11 cellular contexts compared by ENCODE assay signal in genomic region chr10:56633876-56634452, GRCh38.
A peak's percentile ranks its signal among the peaks of the same experiment; 100 is the strongest.
DNase-seq lines count a peak whose midpoint lies in the region; ATAC-seq and TF ChIP-seq lines count a peak whose summit lies in the region.
"Had no signal": no experiment of that assay in that cellular context is flagged by ENCODE, and none has a peak within 500 bp of the region (broad histone marks: within the 10 kb centered on the region; RNA-seq: fewer than 3 reads in every experiment).

No MANE protein-coding gene starts in this region.

- H3K4me1 Mint-ChIP-seq in chondrocyte (ENCODE audit: low read depth), result no peaks in the 10 kb centered on the region

- no peak for TF ChIP-seq POLR2A in spleen (IDR thresholded peaks at IDR 0.05)
- no peak for TF ChIP-seq POLR2A in erythroblast (IDR thresholded peaks at IDR 0.05; ENCODE audit: low read length)

- intact Hi-C loops in spleen (cut with DNase I; ENCODE audit: low total_unique reads), result no loop called here

- H3K9me3 Mint-ChIP-seq in chondrocyte (ENCODE audit: low read depth), result peaks cover 20% of the 10 kb centered on the region

- ATAC-seq in HG02798 (IDR thresholded peaks at IDR 0.05; ENCODE audit: poor library complexity, unreplicated experiment), result peak; percentile 99

- H3K27ac ChIP-seq in Karpas-422 (ENCODE audit: low read length) (peak overlapping the region; percentile 75), spleen (peak overlapping the region in 6 of 8 donors; percentile 0 to 65 (median 23))
- H3K27ac ChIP-seq: vagina, VCaP had no signal

- H4K20me1 ChIP-seq in Karpas-422 (ENCODE audit: insufficient read depth, low read depth, low read length), result no peaks in the 10 kb centered on the region

- no peak overlapping the region for H3K4me3 Mint-ChIP-seq in chondrocyte (ENCODE audit: unreplicated experiment)

- H3K9me2 ChIP-seq in Karpas-422 (replicated peaks; ENCODE audit: insufficient read depth, low read length), result no peaks in the 10 kb centered on the region

- H3K36me3 Mint-ChIP-seq in chondrocyte (ENCODE audit: low read depth), result no peaks in the 10 kb centered on the region

- H3K27me3 ChIP-seq in Karpas-422 (ENCODE audit: low read length) (no peaks in the 10 kb centered on the region), spleen (replicated peaks in 1 of 7) (no peaks in the 10 kb centered on the region)
- H3K27me3 ChIP-seq: vagina had no signal

- DNase-seq in NCI-H2171 treated with DMSO at 0.1 percent for 48 hours (lab: John Stamatoyannopoulos, UW) (peak; percentile 50), NCI-H2171 (lab: John Stamatoyannopoulos, UW) (no peak), Karpas-422 (peak; percentile 58), spleen (no peak), chondrocyte (ENCODE audit: low spot score) (no peak), GF-D8 (lab: John Stamatoyannopoulos, UW) (no peak), erythroblast (lab: John Stamatoyannopoulos, UW) (no peak)
- DNase-seq: NCI-H1694 treated with DMSO at 0.1 percent for 48 hours had no signal

- 56 to 73% (median 62%) methylated on average over 1 of the region's 1 CpG for WGBS in spleen, 5 donors

- H3K27me3 Mint-ChIP-seq in chondrocyte (ENCODE audit: low read depth), result no peaks in the 10 kb centered on the region

- no peak for TF ChIP-seq CTCF in spleen (IDR thresholded peaks at IDR 0.05 in 8 of 11, conservative IDR thresholded peaks at IDR 0.05 in 3 of 11)
- no peak for TF ChIP-seq CTCF in chondrocyte (IDR thresholded peaks at IDR 0.05)

- H3K9ac ChIP-seq in Karpas-422 (ENCODE audit: low read length), result no peak overlapping the region

- peak overlapping the region; percentile 44 for H3K4me2 ChIP-seq in Karpas-422 (ENCODE audit: low read depth, low read length, poor library complexity, severe bottlenecking)

- 0 out of 2 replicates have a peak overlapping the region, but pooled peaks have one; percentile 24 for H2AFZ ChIP-seq in Karpas-422 (ENCODE audit: low read length)

- no peaks in the 10 kb centered on the region for H3K36me3 ChIP-seq in Karpas-422 (ENCODE audit: insufficient read depth, low read length)
- H3K36me3 ChIP-seq in spleen, result no peaks in the 10 kb centered on the region
- H3K36me3 ChIP-seq: vagina had no signal

- H3K4me3 ChIP-seq in Karpas-422 (ENCODE audit: low read length), result peak overlapping the region; percentile 6; the same call in 1 of the 2 replicates
- H3K4me3 ChIP-seq in spleen, result no peak overlapping the region
- H3K4me3 ChIP-seq: vagina had no signal

- peaks cover 4% of the 10 kb centered on the region; the same call in 1 of the 2 replicates for H3K9me3 ChIP-seq in Karpas-422 (ENCODE audit: low read length)
- H3K9me3 ChIP-seq in spleen, result peaks cover 0 to 28% (median 14%) of the 10 kb centered on the region in 8 donors
- H3K9me3 ChIP-seq: vagina had no signal

- no peak overlapping the region for H3K27ac Mint-ChIP-seq in chondrocyte (ENCODE audit: unreplicated experiment)

- H3K79me2 ChIP-seq in Karpas-422 (ENCODE audit: low read length), result no peaks in the 10 kb centered on the region

- H3K4me1 ChIP-seq in Karpas-422 (ENCODE audit: low read length) (peaks cover 17% of the 10 kb centered on the region), spleen (peaks cover 0 to 6% (median 0%) of the 10 kb centered on the region in 6 donors)
- H3K4me1 ChIP-seq: vagina had no signal

Comparison
In these comparisons a context has a peak if more than half of its experiments do, and no peak if none do; other contexts are left out.
1. DNase-seq: peak in NCI-H2171 treated with DMSO at 0.1 percent for 48 hours (single experiment) and Karpas-422 (single experiment); none in NCI-H2171 (single experiment), spleen (single experiment), chondrocyte (single experiment), GF-D8 (single experiment) and erythroblast (0 of 2).